1 cellular context compared by ENCODE assay signal in the genomic region with DNA sequence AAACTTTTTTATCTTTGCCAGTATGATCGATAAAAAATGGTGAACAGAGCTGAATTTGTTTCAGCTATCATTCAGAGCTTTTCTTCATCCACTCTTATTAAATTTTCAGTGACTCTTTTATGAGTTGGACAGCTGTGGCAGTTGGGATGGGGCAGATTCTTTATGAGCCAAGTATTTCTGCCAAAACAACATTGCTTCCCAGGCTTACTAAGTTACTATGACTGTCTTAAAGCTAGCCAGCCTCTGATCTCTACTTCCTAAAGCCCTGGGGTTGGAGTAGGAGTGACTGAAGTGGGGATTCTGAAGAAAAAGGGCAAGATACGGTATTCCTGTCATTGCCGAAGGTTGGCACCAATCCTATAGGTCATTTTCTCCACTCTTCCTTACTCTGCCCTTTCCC.
TF ChIP-seq lines count a peak whose summit lies in the region.

No MANE protein-coding gene starts in this region.

TF ChIP-seq in IMR-90, 13 proteins besides CTCF, POLR2A, EP300 and RAD21:
- no peak for TF ChIP-seq RCOR1 (IDR thresholded peaks at IDR 0.05; ENCODE audit: insufficient replicate concordance, low read length)
